Comparison of ENCODE assay signal across 10 cellular contexts in the genomic region with DNA sequence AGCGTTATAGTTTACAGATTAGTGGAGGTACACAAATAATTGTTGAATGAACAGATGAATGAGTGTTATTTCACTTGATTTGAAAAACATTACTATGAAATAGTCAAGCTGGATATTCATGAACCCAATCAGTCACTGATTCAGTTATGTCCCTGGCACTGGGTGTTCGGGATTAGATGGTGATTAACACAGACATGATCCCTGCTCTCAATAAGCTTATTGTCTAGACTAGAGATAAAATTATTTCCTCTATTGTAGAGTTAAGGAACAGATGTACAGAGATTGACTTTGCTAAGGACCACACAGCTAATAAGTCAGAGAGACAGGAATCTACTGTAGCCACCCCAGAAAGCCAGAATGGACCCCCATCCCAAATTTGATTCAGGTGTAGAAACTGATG. TPM values are rescaled to one million over a fixed set of nuclear protein-coding genes. Genes with fewer than 3 reads are reported as not detected.
DNase-seq lines count a peak whose midpoint lies in the region; ATAC-seq and TF ChIP-seq lines count a peak whose summit lies in the region.
"Had no signal": no experiment of that assay in that cellular context is flagged by ENCODE, and none has a peak within 500 bp of the region (broad histone marks: within the 10 kb centered on the region; RNA-seq: fewer than 3 reads in every experiment).

No MANE protein-coding gene starts in this region.

- H3K4me3 ChIP-seq in WERI-Rb-1 (ENCODE audit: low read depth, low read length) (peak overlapping the region; percentile 41), fibroblast of villous mesenchyme (ENCODE audit: low read depth, low read length) (peak overlapping the region; percentile 75), skeletal muscle satellite cell (ENCODE audit: low read length) (peak overlapping the region; percentile 74), gastrocnemius medialis (peak overlapping the region in 2 of 4 donors; percentile 28 to 57)

- intact Hi-C loops in gastrocnemius medialis (cut with DNase I; ENCODE audit: low total_unique reads) = loop anchor here (1.0 to 5.0 kb wide), 4 partner anchors 73 to 1973 kb away; a partner anchor contains a TSS

- H3K27ac ChIP-seq in WERI-Rb-1 (no peak overlapping the region), gastrocnemius medialis (no peak overlapping the region)

- no peaks in the 10 kb centered on the region for H3K36me3 Mint-ChIP-seq in T-helper 1 cell treated with Interleukin-12 subunit alpha and Interleukin-12 subunit beta and Interleukin-4 antibody, amounts not matched to agents 30 μg/mL and 1 μg/mL, for 36 hours (ENCODE audit: low read depth)

- H3K36me3 ChIP-seq in WERI-Rb-1 = no peaks in the 10 kb centered on the region
- no peaks in the 10 kb centered on the region for H3K36me3 ChIP-seq in skeletal muscle satellite cell (ENCODE audit: insufficient read depth, low read length)
- H3K36me3 ChIP-seq in gastrocnemius medialis = no peaks in the 10 kb centered on the region

- no peaks in the 10 kb centered on the region for H3K9me3 ChIP-seq in WERI-Rb-1 (ENCODE audit: severe bottlenecking)
- H3K9me3 ChIP-seq in skeletal muscle satellite cell (replicated peaks; ENCODE audit: low read length) = no peaks in the 10 kb centered on the region
- H3K9me3 ChIP-seq in gastrocnemius medialis = no peaks in the 10 kb centered on the region

- no peak for ATAC-seq in GM19397 (IDR thresholded peaks at IDR 0.05; ENCODE audit: unreplicated experiment)
- no peak for ATAC-seq in gastrocnemius medialis

- TF ChIP-seq CTCF in WERI-Rb-1 (IDR thresholded peaks at IDR 0.05; ENCODE audit: low read depth, low read length) (no peak), fibroblast of villous mesenchyme (IDR thresholded peaks at IDR 0.05; ENCODE audit: insufficient read depth, low read depth, low read length) (no peak), gastrocnemius medialis (IDR thresholded peaks at IDR 0.05 in 4 of 5, conservative IDR thresholded peaks at IDR 0.05 in 1 of 5) (no peak)

- peaks cover 10% of the 10 kb centered on the region for H3K27me3 Mint-ChIP-seq in T-helper 1 cell treated with Interleukin-12 subunit alpha and Interleukin-12 subunit beta and Interleukin-4 antibody, amounts not matched to agents 30 μg/mL and 1 μg/mL, for 36 hours (ENCODE audit: low read depth)

- no peaks in the 10 kb centered on the region for H3K9me3 Mint-ChIP-seq in T-helper 1 cell treated with Interleukin-12 subunit alpha and Interleukin-12 subunit beta and Interleukin-4 antibody, amounts not matched to agents 30 μg/mL and 1 μg/mL, for 36 hours

- no peak for DNase-seq in T-helper 1 cell
- DNase-seq in WERI-Rb-1 = peak; percentile 48
- DNase-seq in fibroblast of villous mesenchyme (ENCODE audit: low read depth) = no peak
- no peak for DNase-seq in stimulated activated CD4-positive, alpha-beta T cell treated with anti-CD3 and anti-CD28 coated beads, Interleukin-2, amount 100 ng/mL, for 24 hours
- DNase-seq in gastrocnemius medialis = no peak
- DNase-seq: activated effector memory CD4-positive, alpha-beta T cell treated with anti-CD3 and anti-CD28 coated beads, Interleukin-2, amount 50 U/mL, for 16 hours; stimulated activated naive CD4-positive, alpha-beta T cell treated with Interleukin-2 at 50 U/mL for 16 hours had no signal

- H3K9ac ChIP-seq in skeletal muscle satellite cell (ENCODE audit: low read depth, low read length) = peak overlapping the region; percentile 76

- H3K4me1 ChIP-seq in skeletal muscle satellite cell (ENCODE audit: control insufficient read depth, insufficient read depth, low read length) (no peaks in the 10 kb centered on the region), gastrocnemius medialis (peaks cover 0 to 6% of the 10 kb centered on the region in 2 donors)

- TF ChIP-seq POLR2A in gastrocnemius medialis (IDR thresholded peaks at IDR 0.05) = no peak

- in situ Hi-C loops in gastrocnemius medialis (cut with MboI; ENCODE audit: low sequenced_read_pairs in 4 of 4) = no loop called here

- peaks cover 5% of the 10 kb centered on the region for H3K4me1 Mint-ChIP-seq in T-helper 1 cell treated with Interleukin-12 subunit alpha and Interleukin-12 subunit beta and Interleukin-4 antibody, amounts not matched to agents 30 μg/mL and 1 μg/mL, for 36 hours (ENCODE audit: low read depth)

- H3K4me2 ChIP-seq in skeletal muscle satellite cell (ENCODE audit: low read length) = peak overlapping the region; percentile 87

- H3K4me3 Mint-ChIP-seq in T-helper 1 cell treated with Interleukin-12 subunit alpha and Interleukin-12 subunit beta and Interleukin-4 antibody, amounts not matched to agents 30 μg/mL and 1 μg/mL, for 36 hours = peak overlapping the region; percentile 79

- no peak overlapping the region for H3K27ac Mint-ChIP-seq in T-helper 1 cell treated with Interleukin-12 subunit alpha and Interleukin-12 subunit beta and Interleukin-4 antibody, amounts not matched to agents 30 μg/mL and 1 μg/mL, for 36 hours

- H3K27me3 ChIP-seq in WERI-Rb-1 (ENCODE audit: insufficient read depth, low read depth, severe bottlenecking) (no peaks in the 10 kb centered on the region), skeletal muscle satellite cell (ENCODE audit: control insufficient read depth, insufficient read depth, low read length) (no peaks in the 10 kb centered on the region), gastrocnemius medialis (no peaks in the 10 kb centered on the region)

RNA-seq across cellular contexts. Expression of a gene that starts 1.0 kb away (rescaled TPM):
- total RNA-seq in fibroblast of villous mesenchyme (2.2 and 2.3 TPM in 2 replicates), gastrocnemius medialis (under 1 TPM in 2 of 4 donors, not detected in 2; 0.29 to 0.95 TPM)
- 1.0 and 2.0 TPM in 2 replicates for total RNA-seq in skeletal muscle satellite cell (2012; rRNA removed)
